ENCODE assay signal across 11 cellular contexts in genomic region chr10:11756766-11757315, GRCh38. TPM values are rescaled to one million over a fixed set of nuclear protein-coding genes. Genes with fewer than 3 reads are reported as not detected.
DNase-seq lines count a peak whose midpoint lies in the region; ATAC-seq and TF ChIP-seq lines count a peak whose summit lies in the region.
"Had no signal": no experiment of that assay in that cellular context is flagged by ENCODE, and none has a peak within 500 bp of the region (broad histone marks: within the 10 kb centered on the region; RNA-seq: fewer than 3 reads in every experiment).

No MANE protein-coding gene starts in this region.

- no peak overlapping the region for H2AK5ac ChIP-seq in mesenchymal stem cell (ENCODE audit: low read length, severe bottlenecking)

- no peak overlapping the region for H4K8ac ChIP-seq in mesenchymal stem cell (ENCODE audit: low read length)

- DNase-seq in SHP77 (lab: John Stamatoyannopoulos, UW) (peak; percentile 15 to 23), SHP77 treated with DMSO at 0.1 percent for 48 hours (lab: John Stamatoyannopoulos, UW) (no peak), body of pancreas (no peak), mesenchymal stem cell (no peak), thoracic aorta (ENCODE audit: low spot score) (no peak), medulla oblongata (ENCODE audit: extremely low spot score) (no peak), cerebellum (ENCODE audit: low spot score) (no peak)
- DNase-seq: activated CD4-positive, CD25-positive, alpha-beta regulatory T cell; foreskin melanocyte; kidney glomerular epithelial cell had no signal

- H2BK120ac ChIP-seq in mesenchymal stem cell (ENCODE audit: low read depth, low read length) = no peak overlapping the region

- H3K9ac ChIP-seq in mesenchymal stem cell (ENCODE audit: low read length) = peak overlapping the region; percentile 61

- H3K79me1 ChIP-seq in mesenchymal stem cell (replicated peaks; ENCODE audit: low read length, poor library complexity, severe bottlenecking) = no peaks in the 10 kb centered on the region

- H3K27ac ChIP-seq in body of pancreas (peak overlapping the region; percentile 55 to 87 (median 72)), mesenchymal stem cell (ENCODE audit: low read length, poor library complexity, severe bottlenecking) (no peak overlapping the region), thoracic aorta (peak overlapping the region; percentile 69 to 70)

- no peak overlapping the region for H2BK15ac ChIP-seq in mesenchymal stem cell (ENCODE audit: low read depth, poor library complexity, severe bottlenecking)

- no peak overlapping the region for H4K91ac ChIP-seq in mesenchymal stem cell (ENCODE audit: low read length)

- no peaks in the 10 kb centered on the region for H3K27me3 ChIP-seq in body of pancreas
- H3K27me3 ChIP-seq in mesenchymal stem cell (ENCODE audit: control insufficient read depth in 1 of 2, insufficient read depth in 1 of 2, low read length in 2 of 2) = peaks cover 0 to 17% of the 10 kb centered on the region in 2 experiments
- H3K27me3 ChIP-seq in thoracic aorta (replicated peaks; ENCODE audit: insufficient read depth) = no peaks in the 10 kb centered on the region

- 77 to 83% methylated on average over 11 of the region's 11 CpGs for WGBS in body of pancreas, 2 donors
- 82% methylated on average over 6 of the region's 11 CpGs for WGBS in mesenchymal stem cell

- H3K14ac ChIP-seq in mesenchymal stem cell (ENCODE audit: low read length in 2 of 2) = no peak overlapping the region

- no peak for TF ChIP-seq POLR2A in body of pancreas (IDR thresholded peaks at IDR 0.05)

- H3K4me1 ChIP-seq in body of pancreas (peaks cover 24% of the 10 kb centered on the region), mesenchymal stem cell (ENCODE audit: control insufficient read depth, insufficient read depth, low read depth, low read length) (peaks cover 2% of the 10 kb centered on the region), thoracic aorta (ENCODE audit: control insufficient read depth in 1 of 2, low read depth in 2 of 2) (peaks cover 3 to 22% of the 10 kb centered on the region in 2 donors)

- H3K36me3 ChIP-seq in body of pancreas (replicated peaks in 1 of 2; ENCODE audit: insufficient read depth in 1 of 2, low read depth in 2 of 2) (peaks cover 0 to 5% of the 10 kb centered on the region in 2 donors), mesenchymal stem cell (ENCODE audit: control insufficient read depth in 1 of 2, insufficient read depth in 2 of 2, low read depth in 1 of 2, low read length in 2 of 2) (no peaks in the 10 kb centered on the region), thoracic aorta (peaks cover 5% of the 10 kb centered on the region)

- ATAC-seq in body of pancreas = no peak
- no peak for ATAC-seq in thoracic aorta (ENCODE audit: insufficient number of reproducible peaks, low FRiP score, low read depth)
- ATAC-seq in HG02885 (IDR thresholded peaks at IDR 0.05; ENCODE audit: poor library complexity, unreplicated experiment) = no peak

- H3K9me3 ChIP-seq in body of pancreas (no peaks in the 10 kb centered on the region), mesenchymal stem cell (ENCODE audit: control insufficient read depth, low read length) (no peaks in the 10 kb centered on the region), thoracic aorta (no peaks in the 10 kb centered on the region)

- H3K23ac ChIP-seq in mesenchymal stem cell (ENCODE audit: low read length in 2 of 2) = no peak overlapping the region

- no peak for TF ChIP-seq CTCF in body of pancreas (IDR thresholded peaks at IDR 0.05)
- no peak for TF ChIP-seq CTCF in thoracic aorta (IDR thresholded peaks at IDR 0.05)

- H3K4me2 ChIP-seq in mesenchymal stem cell (ENCODE audit: low read length, poor library complexity, severe bottlenecking) = no peak overlapping the region

- no peak overlapping the region for H3K4me3 ChIP-seq in body of pancreas
- no peak overlapping the region for H3K4me3 ChIP-seq in mesenchymal stem cell (ENCODE audit: insufficient read depth in 1 of 2, low read depth in 1 of 2, low read length in 2 of 2)
- H3K4me3 ChIP-seq in thoracic aorta = no peak overlapping the region

- H2BK5ac ChIP-seq in mesenchymal stem cell (ENCODE audit: low read depth, low read length, poor library complexity, severe bottlenecking) = no peak overlapping the region

- intact Hi-C loops in body of pancreas (cut with DNase I) = no loop called here

- no peak overlapping the region for H3K18ac ChIP-seq in mesenchymal stem cell (ENCODE audit: low read depth in 1 of 2, low read length in 2 of 2)

- H3K4ac ChIP-seq in mesenchymal stem cell (ENCODE audit: low read depth in 1 of 2, low read length in 2 of 2) = no peak overlapping the region

- no peak overlapping the region for H2BK12ac ChIP-seq in mesenchymal stem cell (ENCODE audit: low read length in 2 of 2)

- H2AFZ ChIP-seq in mesenchymal stem cell (ENCODE audit: low read depth, low read length) = no peak overlapping the region

RNA-seq across cellular contexts. Expression of gene ECHDC3, which starts 14.7 kb away (rescaled TPM):
- 100 to 1,000 TPM in 1 of 2 donors, 10 to 100 TPM in 1; 24.1 to 153 TPM for total RNA-seq in body of pancreas
- polyA plus RNA-seq in mesenchymal stem cell (2013, experiment 1 of 2) = 2.7 TPM
- polyA plus RNA-seq in mesenchymal stem cell (2013, experiment 2 of 2) = 2.6 TPM
- total RNA-seq in thoracic aorta = 10 to 100 TPM; 12.2 to 21.2 TPM
- 1.3 TPM for total RNA-seq in cerebellum

Comparison
In these comparisons a context has a peak if more than half of its experiments do, and no peak if none do; other contexts are left out.
1. DNase-seq: peak in SHP77 (2 of 2); none in SHP77 treated with DMSO at 0.1 percent for 48 hours (single experiment), body of pancreas (0 of 4), mesenchymal stem cell (single experiment), thoracic aorta (single experiment), medulla oblongata (single experiment) and cerebellum (single experiment).